In genomic region chr19:42092350-42092749, GRCh38 we compare ENCODE assay signal across 8 cellular contexts. TPM values are rescaled to one million over a fixed set of nuclear protein-coding genes. Genes with fewer than 3 reads are reported as not detected.
DNase-seq lines count a peak whose midpoint lies in the region; ATAC-seq and TF ChIP-seq lines count a peak whose summit lies in the region.

No MANE protein-coding gene starts in this region.

- no peaks in the 10 kb centered on the region for H4K20me1 ChIP-seq in MM.1S (ENCODE audit: insufficient read depth, low read length)

- H3K9ac ChIP-seq in MM.1S (ENCODE audit: low read length) = no peak overlapping the region

- H3K36me3 Mint-ChIP-seq in effector memory CD8-positive, alpha-beta T cell (ENCODE audit: insufficient read depth) = peaks cover 40% of the 10 kb centered on the region

- H3K4me2 ChIP-seq in MM.1S (ENCODE audit: low read depth, low read length) = peak overlapping the region; percentile 98; the same call in 1 of the 2 replicates

- no peaks in the 10 kb centered on the region for H3K27me3 Mint-ChIP-seq in effector memory CD8-positive, alpha-beta T cell

- TF ChIP-seq CTCF in MM.1S (IDR thresholded peaks at IDR 0.05; ENCODE audit: low read length) (peak; percentile 95), ovary (IDR thresholded peaks at IDR 0.05) (no peak)

- no peaks in the 10 kb centered on the region for H3K9me3 Mint-ChIP-seq in effector memory CD8-positive, alpha-beta T cell

- WGBS in ovary, 3 donors = 40 to 55% (median 43%) methylated on average over 5 of the region's 5 CpGs

- H3K4me3 Mint-ChIP-seq in effector memory CD8-positive, alpha-beta T cell = peak overlapping the region; percentile 40 to 63

- TF ChIP-seq EP300 in ovary (IDR thresholded peaks at IDR 0.05) = no peak

- H3K9me3 ChIP-seq in MM.1S (replicated peaks; ENCODE audit: insufficient read depth, low read length) = no peaks in the 10 kb centered on the region
- no peaks in the 10 kb centered on the region for H3K9me3 ChIP-seq in ovary

- no peak overlapping the region for H3K4me3 ChIP-seq in MM.1S (ENCODE audit: low read length)
- no peak overlapping the region for H3K4me3 ChIP-seq in ovary

- H3F3A ChIP-seq in MM.1S (ENCODE audit: insufficient read depth, low read length) = peaks cover 20% of the 10 kb centered on the region

- no peak overlapping the region for H2AFZ ChIP-seq in MM.1S (ENCODE audit: low read length)

- no peak for TF ChIP-seq POLR2A in ovary (IDR thresholded peaks at IDR 0.05)

- H3K79me2 ChIP-seq in MM.1S (ENCODE audit: low read length) = no peaks in the 10 kb centered on the region

- H3K36me3 ChIP-seq in MM.1S (replicated peaks; ENCODE audit: insufficient read depth, low read length) (no peaks in the 10 kb centered on the region), ovary (no peaks in the 10 kb centered on the region)

- H3K27ac Mint-ChIP-seq in effector memory CD8-positive, alpha-beta T cell = peak overlapping the region; percentile 68 to 91

- intact Hi-C loops in ovary (cut with DNase I) = no loop called here

- peaks cover 18% of the 10 kb centered on the region in 2 donors for H3K4me1 Mint-ChIP-seq in effector memory CD8-positive, alpha-beta T cell (ENCODE audit: low read depth in 2 of 2)

- H3K27me3 ChIP-seq in MM.1S (replicated peaks; ENCODE audit: insufficient read depth, low read length) (no peaks in the 10 kb centered on the region), ovary (no peaks in the 10 kb centered on the region)

- DNase-seq in EL (peak; percentile 46), MM.1S (peak; percentile 88), UCSD-AML1 (lab: John Stamatoyannopoulos, UW; ENCODE audit: unreplicated experiment) (peak; percentile 56), pulmonary artery endothelial cell (ENCODE audit: low read depth, low spot score) (peak; percentile 89), ovary (no peak), SW 1271 (lab: John Stamatoyannopoulos, UW) (no peak)
- DNase-seq in effector memory CD8-positive, alpha-beta T cell = peak; percentile 41 to 42 (median 41)

- peaks cover 35% of the 10 kb centered on the region for H3K4me1 ChIP-seq in MM.1S (ENCODE audit: low read length)
- peaks cover 3% of the 10 kb centered on the region for H3K4me1 ChIP-seq in ovary (ENCODE audit: insufficient read depth)

- peak overlapping the region; percentile 81; the same call in 1 of the 2 replicates for H3K27ac ChIP-seq in MM.1S (ENCODE audit: low read length)
- H3K27ac ChIP-seq in ovary = no peak overlapping the region

- no peaks in the 10 kb centered on the region for H3K9me2 ChIP-seq in MM.1S (replicated peaks; ENCODE audit: insufficient read depth, low read length)

- ATAC-seq in effector memory CD8-positive, alpha-beta T cell (replicated peaks) = peak; percentile 66
- ATAC-seq in HG03378 (IDR thresholded peaks at IDR 0.05; ENCODE audit: unreplicated experiment) = no peak

RNA-seq across cellular contexts. Expression of gene ZNF574, which starts 16.4 kb away (rescaled TPM):
- total RNA-seq in pulmonary artery endothelial cell = 11.9 and 15.1 TPM in 2 replicates
- 10 to 100 TPM; 10.3 to 24.6 (median 18.2) TPM for total RNA-seq in ovary
- polyA plus RNA-seq in ovary = 10 to 100 TPM in 1 of 2 donors, 1 to 10 TPM in 1; 2.4 to 14.9 TPM

RNA-seq across cellular contexts. Expression of gene GRIK5, which starts 22.3 kb away (rescaled TPM):
- total RNA-seq in pulmonary artery endothelial cell = 2.2 and 5.7 TPM in 2 replicates
- 10 to 100 TPM in 2 of 7 donors, 1 to 10 TPM in 5; 1.7 to 16.3 (median 3.7) TPM for total RNA-seq in ovary
- polyA plus RNA-seq in ovary = 1 to 10 TPM; 2.9 to 5.3 TPM

RNA-seq across cellular contexts. Expression of gene POU2F2, which starts 39.9 kb away (rescaled TPM):
- total RNA-seq in pulmonary artery endothelial cell (0.26 and 0.49 TPM in 2 replicates), ovary (1 to 10 TPM in 4 of 7 donors, under 1 TPM in 2, not detected in 1; 0.72 to 4.3 (median 1.4) TPM)
- polyA plus RNA-seq in ovary = 1 to 10 TPM in 1 of 2 donors, under 1 TPM in 1; 0.52 to 1.2 TPM

Comparison
In these comparisons a context has a peak if more than half of its experiments do, and no peak if none do; other contexts are left out.
1. DNase-seq: peak in EL (single experiment), MM.1S (single experiment), UCSD-AML1 (single experiment), effector memory CD8-positive, alpha-beta T cell (3 of 3) and pulmonary artery endothelial cell (single experiment); none in ovary (0 of 5) and SW 1271 (0 of 2).